ENCODE assay signal across 1 cellular context in genomic region chr20:8972963-8973362, GRCh38.
TF ChIP-seq lines count a peak whose summit lies in the region.

No MANE protein-coding gene starts in this region.

TF ChIP-seq in K562, 482 proteins besides CTCF, POLR2A, EP300 and RAD21 (continued from another document):
- TF ChIP-seq POU5F1 (IDR thresholded peaks at IDR 0.05; ENCODE audit: borderline replicate concordance, low read depth, low read length, partially characterized antibody) (no peak), GTF2E2 (tag; IDR thresholded peaks at IDR 0.05) (no peak), ZBTB2 (IDR thresholded peaks at IDR 0.05) (no peak), NR2C1 (IDR thresholded peaks at IDR 0.05) (no peak), NR2C1 (tag; IDR thresholded peaks at IDR 0.05) (peak; percentile 44; the same call in 1 of the 2 replicates), RREB1 (CRISPR knock-in tag; IDR thresholded peaks at IDR 0.05) (no peak), ZNF668 (CRISPR knock-in tag; IDR thresholded peaks at IDR 0.05) (peak; percentile 63; the same call in 1 of the 2 replicates), VEZF1 (CRISPR knock-in tag; IDR thresholded peaks at IDR 0.05) (0 out of 2 replicates have a peak, but pooled peaks have one; percentile 11), MTA2 (IDR thresholded peaks at IDR 0.05; ENCODE audit: low read depth) (no peak), EWSR1 (IDR thresholded peaks at IDR 0.05; ENCODE audit: borderline replicate concordance, low read depth, partially characterized antibody) (no peak), ZKSCAN8 (CRISPR knock-in tag; IDR thresholded peaks at IDR 0.05) (0 out of 2 replicates have a peak, but pooled peaks have one; percentile 45), AFF4 (CRISPR knock-in tag; IDR thresholded peaks at IDR 0.05) (no peak), SETDB1 (IDR thresholded peaks at IDR 0.05; ENCODE audit: low read length) (no peak), SMARCE1 (IDR thresholded peaks at IDR 0.05) (no peak), DDX20 (tag; IDR thresholded peaks at IDR 0.05; ENCODE audit: low read depth) (no peak), ZNF140 (CRISPR knock-in tag; IDR thresholded peaks at IDR 0.05) (no peak), IRF2 (CRISPR knock-in tag; IDR thresholded peaks at IDR 0.05) (no peak), ZNF41 (CRISPR knock-in tag; conservative IDR thresholded peaks at IDR 0.05) (peak; percentile 65; the same call in 1 of the 2 replicates), FIP1L1 (IDR thresholded peaks at IDR 0.05; ENCODE audit: low read depth, low read length, poor library complexity, severe bottlenecking) (no peak), PKNOX1 (IDR thresholded peaks at IDR 0.05) (no peak), NFRKB (IDR thresholded peaks at IDR 0.05; ENCODE audit: low read depth) (no peak), SMARCC2 (IDR thresholded peaks at IDR 0.05; ENCODE audit: low read depth) (no peak), ATF7 (IDR thresholded peaks at IDR 0.05) (no peak), ZFP36 (IDR thresholded peaks at IDR 0.05; ENCODE audit: low read depth, low read length, partially characterized antibody) (no peak), CBFB (CRISPR knock-in tag; IDR thresholded peaks at IDR 0.05) (no peak), SMAD3 (CRISPR knock-in tag; conservative IDR thresholded peaks at IDR 0.05) (peak; percentile 69; the same call in 1 of the 2 replicates), E2F3 (CRISPR knock-in tag; IDR thresholded peaks at IDR 0.05) (peak; percentile 57; the same call in 1 of the 2 replicates), MCM7 (IDR thresholded peaks at IDR 0.05) (no peak), SMAD4 (CRISPR knock-in tag; conservative IDR thresholded peaks at IDR 0.05) (peak; percentile 69; the same call in 1 of the 2 replicates), C11orf30 (IDR thresholded peaks at IDR 0.05; ENCODE audit: low read depth) (no peak), CXXC5 (CRISPR knock-in tag; IDR thresholded peaks at IDR 0.05) (0 out of 2 replicates have a peak, but pooled peaks have one; percentile 20), ZFP1 (CRISPR knock-in tag; IDR thresholded peaks at IDR 0.05) (0 out of 2 replicates have a peak, but pooled peaks have one; percentile 34), CREB1 (IDR thresholded peaks at IDR 0.05) (no peak), CREB1 (CRISPR knock-in tag; IDR thresholded peaks at IDR 0.05) (no peak), ZNF224 (CRISPR knock-in tag; IDR thresholded peaks at IDR 0.05) (no peak), HMG20B (CRISPR knock-in tag; IDR thresholded peaks at IDR 0.05) (no peak)
